ENCODE assay signal across 25 cellular contexts in the genomic region with DNA sequence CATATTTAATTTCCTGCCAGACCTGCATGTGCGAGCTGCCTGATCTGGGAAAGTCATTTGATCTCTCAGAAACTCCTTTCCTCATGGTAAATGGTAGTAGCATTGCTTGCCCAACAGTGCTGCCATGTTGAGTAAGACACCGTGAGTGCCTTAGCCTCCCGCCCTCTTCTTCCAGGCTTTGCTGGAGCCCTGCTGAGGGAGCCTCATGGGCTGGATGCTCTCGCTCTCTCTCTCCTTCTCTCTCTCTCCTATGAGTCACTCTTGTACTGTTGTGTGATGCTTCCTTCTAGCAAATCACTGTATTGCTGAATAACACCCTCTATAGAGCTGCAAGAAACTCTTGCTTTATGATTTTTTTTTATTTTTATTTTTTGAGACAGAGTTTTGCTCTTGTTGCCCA.
DNase-seq lines count a peak whose midpoint lies in the region; ATAC-seq and TF ChIP-seq lines count a peak whose summit lies in the region.
"Had no signal": no experiment of that assay in that cellular context is flagged by ENCODE, and none has a peak within 500 bp of the region (broad histone marks: within the 10 kb centered on the region; RNA-seq: fewer than 3 reads in every experiment).

No MANE protein-coding gene starts in this region.

- no peaks in the 10 kb centered on the region for H3K36me3 ChIP-seq in trophoblast cell (ENCODE audit: control insufficient read depth in 1 of 2, insufficient read depth in 2 of 2, low read length in 2 of 2)
- H3K36me3 ChIP-seq: BLaER1 had no signal

- H3K27me3 ChIP-seq in trophoblast cell (ENCODE audit: insufficient read depth, low read length): no peaks in the 10 kb centered on the region
- H3K27me3 ChIP-seq: BLaER1 had no signal

- H2AFZ ChIP-seq in trophoblast cell (ENCODE audit: insufficient read depth, low read length, poor library complexity): no peak overlapping the region
- H2AFZ ChIP-seq: PC-9 had no signal

- no peaks in the 10 kb centered on the region for H3K4me1 Mint-ChIP-seq in activated CD4-positive, alpha-beta memory T cell treated with anti-CD3 and anti-CD28 coated beads for 36 hours (ENCODE audit: low read depth)
- no peaks in the 10 kb centered on the region for H3K4me1 Mint-ChIP-seq in osteocyte (ENCODE audit: unreplicated experiment)
- H3K4me1 Mint-ChIP-seq: stimulated activated naive CD8-positive, alpha-beta T cell treated with anti-CD3 and anti-CD28 coated beads, Interleukin-15, amount 100 ng/mL, for 72 hours had no signal

- no peak overlapping the region for H3K27ac ChIP-seq in trophoblast cell (ENCODE audit: low read depth, low read length)
- H3K27ac ChIP-seq: BLaER1, PC-9 had no signal

- no peaks in the 10 kb centered on the region for H3K27me3 Mint-ChIP-seq in activated CD4-positive, alpha-beta memory T cell treated with anti-CD3 and anti-CD28 coated beads for 36 hours
- H3K27me3 Mint-ChIP-seq in osteocyte (ENCODE audit: unreplicated experiment): no peaks in the 10 kb centered on the region
- H3K27me3 Mint-ChIP-seq: activated T-cell treated with anti-CD3 and anti-CD28 coated beads, Interleukin-2, amount 50 U/mL, for 24 hours; stimulated activated naive CD8-positive, alpha-beta T cell treated with anti-CD3 and anti-CD28 coated beads, Interleukin-15, amount 100 ng/mL, for 72 hours had no signal

- no peak overlapping the region for H3K9ac ChIP-seq in trophoblast cell (ENCODE audit: low read length)
- H3K9ac ChIP-seq: BLaER1 had no signal

- no peak overlapping the region for H3K27ac Mint-ChIP-seq in activated CD4-positive, alpha-beta memory T cell treated with anti-CD3 and anti-CD28 coated beads for 36 hours
- H3K27ac Mint-ChIP-seq in osteocyte (ENCODE audit: unreplicated experiment): no peak overlapping the region
- H3K27ac Mint-ChIP-seq: activated CD8-positive, alpha-beta T cell treated with anti-CD3 and anti-CD28 coated beads, Interleukin-2, amount 10 ng/mL, durations not matched to agents 7 days and 5 days; activated naive CD4-positive, alpha-beta T cell treated with anti-CD3 and anti-CD28 coated beads, Interleukin-2, amount 50 U/mL, for 72 hours; activated T-cell treated with anti-CD3 and anti-CD28 coated beads, Interleukin-2, amount 50 U/mL, for 24 hours; nephron progenitor cell; progenitor cell of endocrine pancreas; stimulated activated naive CD8-positive, alpha-beta T cell treated with anti-CD3 and anti-CD28 coated beads, Interleukin-15, amount 100 ng/mL, for 72 hours; type B pancreatic cell had no signal

- H2BK120ac ChIP-seq in trophoblast cell (ENCODE audit: insufficient read depth, low read length, poor library complexity): no peak overlapping the region

- H3K9me3 Mint-ChIP-seq in activated CD4-positive, alpha-beta memory T cell treated with anti-CD3 and anti-CD28 coated beads for 36 hours: no peaks in the 10 kb centered on the region
- H3K9me3 Mint-ChIP-seq in osteocyte (ENCODE audit: unreplicated experiment): no peaks in the 10 kb centered on the region
- H3K9me3 Mint-ChIP-seq: activated naive CD4-positive, alpha-beta T cell treated with anti-CD3 and anti-CD28 coated beads, Interleukin-2, amount 50 U/mL, for 72 hours; nephron progenitor cell; stimulated activated naive CD8-positive, alpha-beta T cell treated with anti-CD3 and anti-CD28 coated beads, Interleukin-15, amount 100 ng/mL, for 72 hours; type B pancreatic cell had no signal

- no peaks in the 10 kb centered on the region for H3K79me1 ChIP-seq in trophoblast cell (ENCODE audit: low read length)

- no peak overlapping the region for H3K4me2 ChIP-seq in trophoblast cell (ENCODE audit: low read length)
- H3K4me2 ChIP-seq: BLaER1, PC-9 had no signal

- H2BK5ac ChIP-seq in trophoblast cell (ENCODE audit: low read depth, low read length, poor library complexity): no peak overlapping the region

- H4K8ac ChIP-seq in trophoblast cell (ENCODE audit: low read depth, low read length): no peak overlapping the region

- peaks cover 5 to 8% of the 10 kb centered on the region in 2 experiments for H3K4me1 ChIP-seq in trophoblast cell (ENCODE audit: control insufficient read depth in 1 of 2, insufficient read depth in 2 of 2, low read length in 2 of 2)
- H3K4me1 ChIP-seq: BLaER1 had no signal

- TF ChIP-seq CTCF in osteocyte (IDR thresholded peaks at IDR 0.05): no peak

- no peak overlapping the region for H2BK12ac ChIP-seq in trophoblast cell (ENCODE audit: low read length)

- ATAC-seq in GM21367 (IDR thresholded peaks at IDR 0.05; ENCODE audit: unreplicated experiment): no peak
- ATAC-seq: activated CD8-positive, alpha-beta T cell treated with anti-CD3 and anti-CD28 coated beads, Interleukin-2, amount 10 ng/mL, durations not matched to agents 7 days and 5 days; activated naive CD4-positive, alpha-beta T cell treated with anti-CD3 and anti-CD28 coated beads, Interleukin-2, amount 50 U/mL, for 72 hours; GM12878; K562; stimulated activated naive CD8-positive, alpha-beta T cell treated with anti-CD3 and anti-CD28 coated beads, Interleukin-15, amount 100 ng/mL, for 72 hours had no signal

- H3K4me3 ChIP-seq in trophoblast cell (ENCODE audit: low read depth, low read length): no peak overlapping the region
- H3K4me3 ChIP-seq: BLaER1, GM12878, K562, PC-9 had no signal

- H3K79me2 ChIP-seq in trophoblast cell (ENCODE audit: control insufficient read depth, insufficient read depth, low read length, poor library complexity): no peaks in the 10 kb centered on the region

- no peak overlapping the region for H3K4ac ChIP-seq in trophoblast cell (ENCODE audit: low read depth, low read length)

- CTCF ChIA-PET in activated CD4-positive, alpha-beta memory T cell treated with anti-CD3 and anti-CD28 coated beads for 36 hours (lab: Charles Lee): no interaction called here

- no CpG with 5 or more reads among the region's 4 CpGs for WGBS in trophoblast cell (ENCODE audit: extremely low coverage, insufficient coverage, insufficient read length)

- intact Hi-C loops in activated CD4-positive, alpha-beta memory T cell treated with anti-CD3 and anti-CD28 coated beads for 36 hours (cut with micrococcal nuclease): no loop called here

- no peaks in the 10 kb centered on the region for H3K36me3 Mint-ChIP-seq in activated CD4-positive, alpha-beta memory T cell treated with anti-CD3 and anti-CD28 coated beads for 36 hours
- H3K36me3 Mint-ChIP-seq in osteocyte (ENCODE audit: unreplicated experiment): no peaks in the 10 kb centered on the region
- H3K36me3 Mint-ChIP-seq: activated naive CD4-positive, alpha-beta T cell treated with anti-CD3 and anti-CD28 coated beads, Interleukin-2, amount 50 U/mL, for 72 hours; type B pancreatic cell had no signal

- H3K14ac ChIP-seq in trophoblast cell (ENCODE audit: low read length): no peak overlapping the region

- POLR2A ChIA-PET in activated CD4-positive, alpha-beta memory T cell treated with anti-CD3 and anti-CD28 coated beads for 36 hours (lab: Charles Lee): no interaction called here

- no peak overlapping the region for H3K4me3 Mint-ChIP-seq in activated CD4-positive, alpha-beta memory T cell treated with anti-CD3 and anti-CD28 coated beads for 36 hours
- no peak overlapping the region for H3K4me3 Mint-ChIP-seq in osteocyte (ENCODE audit: unreplicated experiment)
- H3K4me3 Mint-ChIP-seq: activated CD8-positive, alpha-beta T cell treated with anti-CD3 and anti-CD28 coated beads, Interleukin-2, amount 10 ng/mL, durations not matched to agents 7 days and 5 days; activated T-cell treated with anti-CD3 and anti-CD28 coated beads, Interleukin-2, amount 50 U/mL, for 24 hours; nephron progenitor cell; stimulated activated naive CD8-positive, alpha-beta T cell treated with anti-CD3 and anti-CD28 coated beads, Interleukin-15, amount 100 ng/mL, for 72 hours; type B pancreatic cell had no signal

- no peak overlapping the region for H3K23ac ChIP-seq in trophoblast cell (ENCODE audit: low read length)

- no peak overlapping the region for H3K18ac ChIP-seq in trophoblast cell (ENCODE audit: low read length)

- no peak overlapping the region for H2AK5ac ChIP-seq in trophoblast cell (ENCODE audit: low read length)

- no peak overlapping the region for H4K12ac ChIP-seq in trophoblast cell (ENCODE audit: low read depth, low read length)

- no peak overlapping the region for H4K91ac ChIP-seq in trophoblast cell (ENCODE audit: low read depth, low read length)

- peak; percentile 53 for DNase-seq in EL
- DNase-seq in HT1080 (ENCODE audit: low read depth): peak; percentile 62
- DNase-seq in amniotic epithelial cell (ENCODE audit: low read depth): peak; percentile 0
- peak; percentile 38 to 43 for DNase-seq in trophoblast cell
- DNase-seq in activated CD4-positive, alpha-beta memory T cell treated with anti-CD3 and anti-CD28 coated beads for 36 hours: no peak
- no peak for DNase-seq in cerebellar nuclear complex (lab: John Stamatoyannopoulos, UW)
- DNase-seq in osteocyte (ENCODE audit: extremely low spot score, unreplicated experiment): no peak
- DNase-seq: activated CD4-positive, CD25-positive, alpha-beta regulatory T cell; activated CD8-positive, alpha-beta T cell treated with anti-CD3 and anti-CD28 coated beads, Interleukin-2, amount 10 ng/mL, durations not matched to agents 7 days and 5 days; activated T-cell treated with anti-CD3 and anti-CD28 coated beads, Interleukin-2, amount 50 U/mL, for 24 hours; cortex of kidney; foreskin melanocyte; NCI-H1417; nephron progenitor cell; PC-9; small intestine; stimulated activated CD4-positive, alpha-beta T cell treated with anti-CD3 and anti-CD28 coated beads, Interleukin-4, amount 100 ng/mL, for 1 hour; stimulated activated naive CD8-positive, alpha-beta T cell treated with anti-CD3 and anti-CD28 coated beads, Interleukin-15, amount 100 ng/mL, for 72 hours had no signal

- no peaks in the 10 kb centered on the region for H3K9me3 ChIP-seq in trophoblast cell (ENCODE audit: insufficient read depth, low read depth, low read length)
- H3K9me3 ChIP-seq: BLaER1 had no signal

Comparison
In these comparisons a context has a peak if more than half of its experiments do, and no peak if none do; other contexts are left out.
1. DNase-seq: peak in EL (single experiment), HT1080 (single experiment), amniotic epithelial cell (single experiment) and trophoblast cell (2 of 2); none in activated CD4-positive, alpha-beta memory T cell treated with anti-CD3 and anti-CD28 coated beads for 36 hours (single experiment), cerebellar nuclear complex (0 of 2) and osteocyte (single experiment).